ENCODE assay signal across 1 cellular context in genomic region chr21:44018127-44018526, GRCh38.
TF ChIP-seq lines count a peak whose summit lies in the region.

No MANE protein-coding gene starts in this region.

TF ChIP-seq in K562, 482 proteins besides CTCF, POLR2A, EP300 and RAD21 (continued from another document):
- TF ChIP-seq CHD7 (IDR thresholded peaks at IDR 0.05; ENCODE audit: low read depth, low read length), result no peak
- 0 out of 2 replicates have a peak, but pooled peaks have one; percentile 48 for TF ChIP-seq ZNF143 (CRISPR knock-in tag; IDR thresholded peaks at IDR 0.05)
- no peak for TF ChIP-seq CBX1 (IDR thresholded peaks at IDR 0.05; ENCODE audit: low read depth)
- TF ChIP-seq TRIM24 (IDR thresholded peaks at IDR 0.05), result no peak
- no peak for TF ChIP-seq E2F6 (IDR thresholded peaks at IDR 0.05; ENCODE audit: borderline replicate concordance in 1 of 2, extremely low read depth in 1 of 2, insufficient read depth in 1 of 2, insufficient read length in 1 of 2, low read depth in 1 of 2, low read length in 1 of 2, poor library complexity in 1 of 2, severe bottlenecking in 1 of 2)
